Comparison of ENCODE assay signal across 8 cellular contexts in the genomic region with DNA sequence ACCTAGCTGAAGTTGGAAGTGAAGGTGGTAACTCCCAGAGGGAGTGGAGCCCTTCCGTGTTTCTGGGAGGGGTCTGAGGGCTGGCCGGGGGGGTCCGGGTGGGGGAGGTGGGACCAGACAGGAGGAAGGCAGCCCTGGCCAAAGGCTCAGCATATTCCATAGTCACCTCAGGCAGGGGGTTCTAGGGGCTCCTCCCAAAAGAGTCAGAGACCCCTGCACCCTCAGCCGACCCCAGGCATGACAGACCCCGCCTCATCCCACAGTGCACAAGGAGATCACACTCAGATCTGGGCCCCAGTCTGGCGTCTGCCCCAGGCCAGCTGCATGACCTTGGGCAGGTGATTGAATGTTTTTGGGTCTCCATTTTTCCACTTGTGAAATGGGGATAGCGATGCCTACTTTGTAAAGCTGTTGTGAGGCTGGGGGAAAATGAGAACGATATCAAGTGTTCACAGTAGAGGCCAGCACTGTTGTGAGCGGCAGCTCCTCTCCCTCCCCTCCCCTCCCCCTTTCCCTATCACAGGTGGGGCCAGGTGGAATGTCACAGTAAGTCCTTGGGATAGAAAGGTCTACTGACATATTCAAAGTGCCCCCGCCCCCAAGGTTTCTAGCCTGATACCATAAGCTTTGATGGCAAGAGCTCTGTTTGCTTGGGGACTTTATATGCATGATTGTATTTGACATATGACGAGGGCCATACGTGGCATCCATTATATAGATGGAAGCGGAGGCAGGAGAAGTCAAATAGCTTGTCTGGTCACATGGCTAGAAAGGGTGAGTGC. TPM values are rescaled to one million over a fixed set of nuclear protein-coding genes. Genes with fewer than 3 reads are reported as not detected.
DNase-seq lines count a peak whose midpoint lies in the region; ATAC-seq and TF ChIP-seq lines count a peak whose summit lies in the region.

No MANE protein-coding gene starts in this region.

- intact Hi-C loops in mammary epithelial cell (cut with micrococcal nuclease): loop anchor here (1.0 kb wide), 1 partner anchor 10 kb away; no protein-coding TSS in a partner anchor
- intact Hi-C loops in naive thymus-derived CD4-positive, alpha-beta T cell (cut with micrococcal nuclease): no loop called here

- H3K4me3 ChIP-seq in AG04449 (ENCODE audit: low read depth, low read length) (peak overlapping the region; percentile 36), mammary epithelial cell (replicated peaks in 1 of 3; ENCODE audit: insufficient read depth in 1 of 3, low read depth in 2 of 3, low read length in 3 of 3) (no peak overlapping the region)
- no peak overlapping the region for H3K4me3 ChIP-seq in naive thymus-derived CD4-positive, alpha-beta T cell (ENCODE audit: low read length)

- in situ Hi-C loops in mammary epithelial cell (cut with MboI; ENCODE audit: low sequenced_read_pairs in 2 of 2): no loop called here

- dilution Hi-C loops in mammary epithelial cell (cut with HindIII; ENCODE audit: low sequenced_read_pairs): loop anchor here (5.0 to 10.0 kb wide), 2 partner anchors 44 to 557 kb away; no protein-coding TSS in a partner anchor

- peaks cover 66% of the 10 kb centered on the region for H3K4me1 ChIP-seq in mammary epithelial cell (ENCODE audit: insufficient read depth, low read length)
- H3K4me1 ChIP-seq in naive thymus-derived CD4-positive, alpha-beta T cell (ENCODE audit: control insufficient read depth in 2 of 2, insufficient read depth in 2 of 2, low read length in 2 of 2): peaks cover 55 to 72% of the 10 kb centered on the region in 2 donors

- peak overlapping the region; percentile 29 for H3K4me2 ChIP-seq in mammary epithelial cell (ENCODE audit: insufficient read depth, low read depth, low read length)

- WGBS in mammary epithelial cell (ENCODE audit: low coverage, missing lambda C conversion rate): 76% methylated on average over 9 of the region's 13 CpGs

- H3K36me3 ChIP-seq in mammary epithelial cell (ENCODE audit: insufficient read depth, low read length): no peaks in the 10 kb centered on the region
- H3K36me3 ChIP-seq in naive thymus-derived CD4-positive, alpha-beta T cell (ENCODE audit: control insufficient read depth in 2 of 3, insufficient read depth in 3 of 3, low read length in 3 of 3): no peaks in the 10 kb centered on the region

- no peaks in the 10 kb centered on the region for H3K27me3 ChIP-seq in mammary epithelial cell (ENCODE audit: insufficient read depth, low read length)
- H3K27me3 ChIP-seq in naive thymus-derived CD4-positive, alpha-beta T cell (ENCODE audit: control insufficient read depth in 2 of 2, insufficient read depth in 2 of 2, low read length in 2 of 2): no peaks in the 10 kb centered on the region

- TF ChIP-seq CTCF in AG04449 (IDR thresholded peaks at IDR 0.05; ENCODE audit: insufficient read depth, low read length, missing control alignments): no peak
- TF ChIP-seq CTCF in mammary epithelial cell (conservative IDR thresholded peaks at IDR 0.05 in 1 of 2, IDR thresholded peaks at IDR 0.05 in 1 of 2; ENCODE audit: extremely low read depth in 1 of 2, insufficient read depth in 1 of 2, low read depth in 1 of 2, low read length in 2 of 2): no peak

- H3K27ac Mint-ChIP-seq in IgD-negative memory B cell: peak overlapping the region; percentile 96 to 100 (median 97)
- H3K27ac Mint-ChIP-seq in naive thymus-derived CD4-positive, alpha-beta T cell: peak overlapping the region; percentile 90 to 98 (median 96)

- peak overlapping the region in 2 of 4 donors; percentile 48 to 86 for H3K4me3 Mint-ChIP-seq in IgD-negative memory B cell
- H3K4me3 Mint-ChIP-seq in naive thymus-derived CD4-positive, alpha-beta T cell: peak overlapping the region in 8 of 10 donors; percentile 40 to 86 (median 64)

- no peak for ATAC-seq in naive thymus-derived CD4-positive, alpha-beta T cell
- ATAC-seq in GM21526 (IDR thresholded peaks at IDR 0.05; ENCODE audit: low FRiP score, unreplicated experiment): no peak
- no peak for ATAC-seq in HG03108 (IDR thresholded peaks at IDR 0.05; ENCODE audit: unreplicated experiment)
- no peak for ATAC-seq in HG03354 (IDR thresholded peaks at IDR 0.05; ENCODE audit: poor library complexity, severe bottlenecking, unreplicated experiment)

- no peak overlapping the region for H2AFZ ChIP-seq in mammary epithelial cell (ENCODE audit: low read depth, low read length)

- H3K9me3 ChIP-seq in mammary epithelial cell (replicated peaks; ENCODE audit: insufficient read depth, low read length): no peaks in the 10 kb centered on the region
- no peaks in the 10 kb centered on the region for H3K9me3 ChIP-seq in naive thymus-derived CD4-positive, alpha-beta T cell (ENCODE audit: control insufficient read depth in 2 of 3, low read length in 3 of 3)

- no peaks in the 10 kb centered on the region for H4K20me1 ChIP-seq in mammary epithelial cell (ENCODE audit: insufficient read depth, low read length)

- no peaks in the 10 kb centered on the region for H3K27me3 Mint-ChIP-seq in IgD-negative memory B cell
- no peaks in the 10 kb centered on the region for H3K27me3 Mint-ChIP-seq in naive thymus-derived CD4-positive, alpha-beta T cell

- H3K79me2 ChIP-seq in mammary epithelial cell (ENCODE audit: insufficient read depth, low read length): no peaks in the 10 kb centered on the region

- CTCF ChIA-PET in AG04449 (lab: Yijun Ruan, JAX): interaction anchor here (0.8 to 2.8 kb wide), 17 partner anchors 8 to 273 kb away, joined by 3 to 20 read pairs (median 4); partner anchors contain the start of gene DDIT4
- CTCF ChIA-PET in mammary epithelial cell (lab: Charles Lee; ENCODE audit: low non-redundant PET): interaction anchor here (0.7 to 0.8 kb wide), 2 partner anchors 46 to 471 kb away, joined by 4 to 7 read pairs; partner anchors contain the start of gene PSAP
- CTCF ChIA-PET in naive thymus-derived CD4-positive, alpha-beta T cell (lab: Charles Lee): interaction anchor here (0.6 to 3.8 kb wide), 14 partner anchors 9 to 233 kb away, joined by 3 to 17 read pairs (median 4); partner anchors contain the start of genes ANAPC16, ASCC1 and DDIT4

- POLR2A ChIA-PET in AG04449 (lab: Yijun Ruan, JAX): interaction anchor here (0.7 to 4.6 kb wide), 8 partner anchors 10 to 470 kb away, joined by 3 to 106 read pairs (median 6); partner anchors contain the start of genes DDIT4 and PSAP
- POLR2A ChIA-PET in naive thymus-derived CD4-positive, alpha-beta T cell (lab: Charles Lee): interaction anchor here (0.6 to 13.6 kb wide), 15 partner anchors 7 to 1829 kb away, joined by 3 to 174 read pairs (median 10); partner anchors contain the start of genes ANAPC16, ASCC1, DDIT4 and SPOCK2

- H3K9ac ChIP-seq in mammary epithelial cell (ENCODE audit: insufficient read depth, low read length): peak overlapping the region; percentile 86

- H3K36me3 Mint-ChIP-seq in IgD-negative memory B cell: no peaks in the 10 kb centered on the region
- H3K36me3 Mint-ChIP-seq in naive thymus-derived CD4-positive, alpha-beta T cell: peaks cover 0 to 3% (median 0%) of the 10 kb centered on the region in 5 donors

- H3K4me1 Mint-ChIP-seq in IgD-negative memory B cell: peaks cover 34 to 37% (median 36%) of the 10 kb centered on the region in 3 donors
- H3K4me1 Mint-ChIP-seq in naive thymus-derived CD4-positive, alpha-beta T cell: peaks cover 46 to 81% (median 72%) of the 10 kb centered on the region in 7 donors

- H3K9me3 Mint-ChIP-seq in IgD-negative memory B cell: no peaks in the 10 kb centered on the region
- peaks cover 0 to 1% (median 0%) of the 10 kb centered on the region in 11 donors for H3K9me3 Mint-ChIP-seq in naive thymus-derived CD4-positive, alpha-beta T cell

- no peak for DNase-seq in AG04449 (ENCODE audit: low read depth, low spot score)
- DNase-seq in mammary epithelial cell: no peak
- no peak for DNase-seq in naive thymus-derived CD4-positive, alpha-beta T cell
- no peak for DNase-seq in iPS-NIHi11 (ENCODE audit: low spot score)

- TSS peak; percentile 70 for BruUV-seq in mammary epithelial cell (replicated peaks; lab: Mats Ljungman, UMichigan)

- H3K27ac ChIP-seq in mammary epithelial cell (ENCODE audit: insufficient read depth, low read depth, low read length): peak overlapping the region; percentile 99
- H3K27ac ChIP-seq in naive thymus-derived CD4-positive, alpha-beta T cell (ENCODE audit: low read depth, low read length): peak overlapping the region; percentile 94

RNA-seq across cellular contexts. Expression of gene DNAJB12, which starts 33.3 kb away (rescaled TPM):
- polyA plus RNA-seq in IgD-negative memory B cell (27.6 TPM), mammary epithelial cell (58.9 TPM)
- total RNA-seq in mammary epithelial cell: 10 to 100 TPM; 57.7 to 98.4 TPM
- 60.1 TPM for polyA minus RNA-seq in mammary epithelial cell
- 10 to 100 TPM; 24.6 to 40.5 (median 36.2) TPM for total RNA-seq in naive thymus-derived CD4-positive, alpha-beta T cell
- 10 to 100 TPM; 17.6 to 27.6 TPM for polyA plus RNA-seq in naive thymus-derived CD4-positive, alpha-beta T cell

RNA-seq across cellular contexts. Expression of gene DDIT4, which starts 47.7 kb away (rescaled TPM):
- 79.9 TPM for polyA plus RNA-seq in IgD-negative memory B cell
- 1,000 to 10,000 TPM in 1 of 2 donors, 100 to 1,000 TPM in 1; 772 to 1,235 TPM for total RNA-seq in mammary epithelial cell
- polyA plus RNA-seq in mammary epithelial cell: 542 TPM
- 521 TPM for polyA minus RNA-seq in mammary epithelial cell
- 100 to 1,000 TPM in 3 of 5 experiments, 10 to 100 TPM in 2; 25.4 to 335 (median 135) TPM for total RNA-seq in naive thymus-derived CD4-positive, alpha-beta T cell
- 100 to 1,000 TPM in 1 of 2 donors, 10 to 100 TPM in 1; 80.4 to 219 TPM for polyA plus RNA-seq in naive thymus-derived CD4-positive, alpha-beta T cell
